ENCODE assay signal across 8 cellular contexts in the genomic region with DNA sequence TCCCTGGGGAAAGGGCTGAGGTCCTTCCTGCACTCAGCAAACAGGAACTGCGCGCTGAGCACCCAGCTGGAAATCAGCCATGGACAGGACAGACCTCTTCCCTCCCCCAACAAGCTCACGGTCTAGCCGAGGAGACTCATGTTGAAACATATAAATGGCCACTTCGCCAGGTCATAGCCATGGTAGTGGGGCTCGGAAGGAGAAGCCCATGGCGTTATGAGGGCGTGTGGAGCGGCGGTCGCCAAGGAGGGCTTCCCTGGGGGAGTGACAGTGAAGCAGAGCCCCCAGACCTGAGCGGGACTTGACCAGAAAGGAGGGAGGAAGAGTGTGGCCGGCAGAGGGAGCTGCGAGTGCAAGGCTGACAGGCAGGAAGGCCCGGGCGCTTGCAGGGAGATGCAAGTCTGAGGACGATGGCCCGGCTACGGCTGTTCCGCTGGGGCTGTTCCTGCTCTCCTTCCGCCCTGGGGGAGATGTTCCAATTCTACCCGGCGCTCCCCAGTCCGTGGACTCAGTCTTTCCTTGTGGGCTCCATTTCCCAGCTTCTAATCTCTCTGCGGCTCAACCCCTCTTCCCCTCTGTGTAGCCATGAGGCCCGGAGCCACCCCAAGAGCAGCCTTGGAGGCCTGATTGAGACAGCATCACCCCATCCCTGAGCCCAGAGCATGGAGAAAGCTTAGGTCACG. TPM values are rescaled to one million over a fixed set of nuclear protein-coding genes. Genes with fewer than 3 reads are reported as not detected.
DNase-seq lines count a peak whose midpoint lies in the region; ATAC-seq and TF ChIP-seq lines count a peak whose summit lies in the region.

No MANE protein-coding gene starts in this region.

- peak overlapping the region; percentile 10 for H3K4me3 Mint-ChIP-seq in activated T-cell treated with anti-CD3 and anti-CD28 coated beads, Interleukin-2, amount 50 U/mL, for 24 hours

- no peaks in the 10 kb centered on the region for H3K36me3 ChIP-seq in Peyer's patch
- H3K36me3 ChIP-seq in esophagus squamous epithelium, result no peaks in the 10 kb centered on the region

- H3K4me1 ChIP-seq in Peyer's patch (peaks cover 0 to 13% (median 0%) of the 10 kb centered on the region in 4 donors), esophagus squamous epithelium (peaks cover 4 to 12% (median 7%) of the 10 kb centered on the region in 3 donors)

- 7 to 10% methylated on average over 14 to 19 of the region's 27 CpGs for WGBS in esophagus squamous epithelium, 2 donors

- H3K36me3 Mint-ChIP-seq in activated T-cell treated with anti-CD3 and anti-CD28 coated beads, Interleukin-2, amount 50 U/mL, for 24 hours (ENCODE audit: low read depth), result no peaks in the 10 kb centered on the region

- DNase-seq in EH (ENCODE audit: low read depth), result peak; percentile 84
- peak; percentile 58 for DNase-seq in LHCN-M2 (ENCODE audit: low read depth)
- peak; percentile 91 to 96 (median 92) for DNase-seq in Peyer's patch
- peak; percentile 90 for DNase-seq in activated T-cell treated with anti-CD3 and anti-CD28 coated beads, Interleukin-2, amount 50 U/mL, for 24 hours
- DNase-seq in esophagus squamous epithelium (lab: John Stamatoyannopoulos, UW), result peak; percentile 34
- DNase-seq in myocyte (ENCODE audit: low read depth), result peak; percentile 77
- DNase-seq in stimulated activated CD8-positive, alpha-beta memory T cell treated with anti-CD3 and anti-CD28 coated beads, Interleukin-7, amount 100 ng/mL, for 24 hours (ENCODE audit: low read depth), result peak; percentile 76

- no peaks in the 10 kb centered on the region for H3K9me3 Mint-ChIP-seq in activated T-cell treated with anti-CD3 and anti-CD28 coated beads, Interleukin-2, amount 50 U/mL, for 24 hours

- intact Hi-C loops in esophagus squamous epithelium (cut with DNase I), result loop anchor here (10.0 kb wide), 1 partner anchor 395 kb away; the partner anchor contains the start of gene RAPGEF1

- H3K4me3 ChIP-seq in Peyer's patch (peak overlapping the region in 2 of 4 donors; percentile 27 to 37), esophagus squamous epithelium (peak overlapping the region in 2 of 4 donors; percentile 11 to 50)

- H3K9me3 ChIP-seq in Peyer's patch, result no peaks in the 10 kb centered on the region
- H3K9me3 ChIP-seq in esophagus squamous epithelium, result no peaks in the 10 kb centered on the region

- TF ChIP-seq POLR2A in Peyer's patch (IDR thresholded peaks at IDR 0.05), result peak in 1 of 2 donors; percentile 14
- TF ChIP-seq POLR2A in esophagus squamous epithelium (IDR thresholded peaks at IDR 0.05), result no peak

- peaks cover 10% of the 10 kb centered on the region for H3K4me1 Mint-ChIP-seq in activated T-cell treated with anti-CD3 and anti-CD28 coated beads, Interleukin-2, amount 50 U/mL, for 24 hours (ENCODE audit: low read depth)

- no peaks in the 10 kb centered on the region for H3K27me3 Mint-ChIP-seq in activated T-cell treated with anti-CD3 and anti-CD28 coated beads, Interleukin-2, amount 50 U/mL, for 24 hours

- no peak for ATAC-seq in HG02610 (IDR thresholded peaks at IDR 0.05; ENCODE audit: unreplicated experiment)

- H3K27me3 ChIP-seq in Peyer's patch (no peaks in the 10 kb centered on the region), esophagus squamous epithelium (peaks cover 0 to 21% (median 0%) of the 10 kb centered on the region in 4 donors)

- H3K27ac Mint-ChIP-seq in activated T-cell treated with anti-CD3 and anti-CD28 coated beads, Interleukin-2, amount 50 U/mL, for 24 hours, result no peak overlapping the region

- H3K27ac ChIP-seq in Peyer's patch (no peak overlapping the region), esophagus squamous epithelium (no peak overlapping the region)

- TF ChIP-seq CTCF in Peyer's patch (IDR thresholded peaks at IDR 0.05), result peak; percentile 62 to 90 (median 86)
- TF ChIP-seq CTCF in esophagus squamous epithelium (IDR thresholded peaks at IDR 0.05), result peak; percentile 78 to 88 (median 86)

RNA-seq across cellular contexts. Expression of gene PRRC2B, which starts 43.9 kb away (rescaled TPM):
- 58.5 and 63.5 TPM in 2 replicates for total RNA-seq in LHCN-M2 (2014; rRNA removed)
- 66.0 TPM for polyA plus RNA-seq in LHCN-M2 (2012)
- 100 to 1,000 TPM; 109 to 174 (median 149) TPM for total RNA-seq in Peyer's patch
- 10 to 100 TPM; 46.6 to 73.8 (median 62.9) TPM for total RNA-seq in esophagus squamous epithelium
- total RNA-seq in myocyte, result 83.5 and 84.8 TPM in 2 replicates
- polyA plus RNA-seq in myocyte (2012), result 91.1 TPM

Comparison
In these comparisons a context has a peak if more than half of its experiments do, and no peak if none do; other contexts are left out.
1. DNase-seq: peak in every context shown above with its lines; median percentile 92 in Peyer's patch; 90 in activated T-cell treated with anti-CD3 and anti-CD28 coated beads, Interleukin-2, amount 50 U/mL, for 24 hours; 84 in EH; 77 in myocyte; 76 in stimulated activated CD8-positive, alpha-beta memory T cell treated with anti-CD3 and anti-CD28 coated beads, Interleukin-7, amount 100 ng/mL, for 24 hours; 58 in LHCN-M2; 34 in esophagus squamous epithelium.